Comparison of ENCODE assay signal across 8 cellular contexts in the genomic region with DNA sequence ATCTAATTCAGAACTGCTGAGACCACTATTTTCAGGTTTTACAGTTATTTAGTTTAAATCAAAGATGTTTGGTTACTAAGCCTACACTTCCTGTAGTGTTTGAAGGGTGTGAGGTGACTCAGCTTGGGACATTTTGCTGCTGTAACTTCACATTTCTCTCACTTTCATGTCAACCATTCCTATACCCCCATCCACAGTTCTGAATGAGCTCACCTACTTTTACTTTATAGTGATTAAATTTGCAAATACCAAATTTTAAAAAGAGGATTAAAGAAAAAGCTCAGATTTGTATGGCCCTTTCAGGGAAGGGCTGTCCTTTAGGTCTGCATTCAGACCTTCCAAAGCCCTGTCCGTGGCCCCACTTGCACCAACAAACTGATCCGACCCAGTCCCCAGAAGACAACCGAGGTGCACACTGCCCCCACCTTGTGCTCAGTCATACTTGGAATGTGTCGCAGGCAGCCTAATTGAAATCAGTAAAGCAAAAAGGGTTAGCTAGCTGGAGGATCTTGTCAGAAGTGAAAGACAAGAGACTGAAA.
A peak's percentile ranks its signal among the peaks of the same experiment; 100 is the strongest.
DNase-seq lines count a peak whose midpoint lies in the region; ATAC-seq and TF ChIP-seq lines count a peak whose summit lies in the region.

No MANE protein-coding gene starts in this region.

- H3K27me3 Mint-ChIP-seq in CD4-positive, CD25-positive, alpha-beta regulatory T cell, result peaks cover 4% of the 10 kb centered on the region
- peaks cover 18% of the 10 kb centered on the region for H3K27me3 Mint-ChIP-seq in activated T-helper 1 cell treated with anti-CD3 and anti-CD28 coated beads, Interleukin-12 subunit alpha, Interleukin-12 subunit beta, Interleukin-2, Interleukin-4 antibody, amounts not matched to agents 30 ng/mL and 10 ng/mL and 1 ng/mL, durations not matched to agents 14 hours and 24 hours and 36 hours (ENCODE audit: insufficient read depth)

- H3K27ac Mint-ChIP-seq in CD4-positive, CD25-positive, alpha-beta regulatory T cell, result peak overlapping the region; percentile 0 to 79 (median 45)
- peak overlapping the region; percentile 54 for H3K27ac Mint-ChIP-seq in activated T-helper 1 cell treated with anti-CD3 and anti-CD28 coated beads, Interleukin-12 subunit alpha, Interleukin-12 subunit beta, Interleukin-2, Interleukin-4 antibody, amounts not matched to agents 30 ng/mL and 10 ng/mL and 1 ng/mL, durations not matched to agents 14 hours and 24 hours and 36 hours

- no peaks in the 10 kb centered on the region for H3K36me3 ChIP-seq in CD4-positive, CD25-positive, alpha-beta regulatory T cell (ENCODE audit: control insufficient read depth, insufficient read depth, low read length)
- H3K36me3 ChIP-seq in vagina (no peaks in the 10 kb centered on the region), aorta (ENCODE audit: control insufficient read depth in 1 of 2, insufficient read depth in 2 of 2, low read length in 1 of 2) (no peaks in the 10 kb centered on the region)

- no peak for TF ChIP-seq POLR2A in vagina (IDR thresholded peaks at IDR 0.05)

- H3K4me1 ChIP-seq in CD4-positive, CD25-positive, alpha-beta regulatory T cell (ENCODE audit: control insufficient read depth, insufficient read depth, low read length, poor library complexity, severe bottlenecking), result peaks cover 12% of the 10 kb centered on the region
- H3K4me1 ChIP-seq in vagina (no peaks in the 10 kb centered on the region), aorta (ENCODE audit: control insufficient read depth in 1 of 2, insufficient read depth in 2 of 2, low read length in 2 of 2) (no peaks in the 10 kb centered on the region)

- H3K9me3 Mint-ChIP-seq in CD4-positive, CD25-positive, alpha-beta regulatory T cell, result no peaks in the 10 kb centered on the region
- H3K9me3 Mint-ChIP-seq in activated T-helper 1 cell treated with anti-CD3 and anti-CD28 coated beads, Interleukin-12 subunit alpha, Interleukin-12 subunit beta, Interleukin-2, Interleukin-4 antibody, amounts not matched to agents 30 ng/mL and 10 ng/mL and 1 ng/mL, durations not matched to agents 14 hours and 24 hours and 36 hours, result no peaks in the 10 kb centered on the region

- 62 to 70% methylated on average over 4 of the region's 4 CpGs for WGBS in aorta, 2 donors

- peaks cover 5 to 22% (median 13%) of the 10 kb centered on the region in 4 donors for H3K4me1 Mint-ChIP-seq in CD4-positive, CD25-positive, alpha-beta regulatory T cell
- H3K4me1 Mint-ChIP-seq in activated T-helper 1 cell treated with anti-CD3 and anti-CD28 coated beads, Interleukin-12 subunit alpha, Interleukin-12 subunit beta, Interleukin-2, Interleukin-4 antibody, amounts not matched to agents 30 ng/mL and 10 ng/mL and 1 ng/mL, durations not matched to agents 14 hours and 24 hours and 36 hours (ENCODE audit: low read depth), result peaks cover 17% of the 10 kb centered on the region

- H3K36me3 Mint-ChIP-seq in CD4-positive, CD25-positive, alpha-beta regulatory T cell, result no peaks in the 10 kb centered on the region
- H3K36me3 Mint-ChIP-seq in activated T-helper 1 cell treated with anti-CD3 and anti-CD28 coated beads, Interleukin-12 subunit alpha, Interleukin-12 subunit beta, Interleukin-2, Interleukin-4 antibody, amounts not matched to agents 30 ng/mL and 10 ng/mL and 1 ng/mL, durations not matched to agents 14 hours and 24 hours and 36 hours (ENCODE audit: low read depth), result no peaks in the 10 kb centered on the region

- ATAC-seq in CD4-positive, CD25-positive, alpha-beta regulatory T cell (ENCODE audit: low read depth in 2 of 2), result peak; percentile 84 to 90
- ATAC-seq in GM19372 (IDR thresholded peaks at IDR 0.05; ENCODE audit: low read depth, unreplicated experiment), result peak; percentile 92
- ATAC-seq in HG03280 (IDR thresholded peaks at IDR 0.05; ENCODE audit: unreplicated experiment), result peak; percentile 85
- no peak for ATAC-seq in aorta (ENCODE audit: low FRiP score)

- TF ChIP-seq CTCF in vagina (IDR thresholded peaks at IDR 0.05), result no peak

- DNase-seq in CD4-positive, CD25-positive, alpha-beta regulatory T cell, result peak in 2 of 3 donors; percentile 17 to 71
- DNase-seq in activated T-helper 1 cell treated with anti-CD3 and anti-CD28 coated beads, Interleukin-12 subunit alpha, Interleukin-12 subunit beta, Interleukin-2, Interleukin-4 antibody, amounts not matched to agents 30 ng/mL and 10 ng/mL and 1 ng/mL, durations not matched to agents 14 hours and 24 hours and 36 hours (ENCODE audit: low spot score), result no peak
- DNase-seq in renal cortical epithelial cell (ENCODE audit: low read depth) (peak; percentile 69), vagina (ENCODE audit: extremely low spot score in 2 of 2) (no peak), aorta (no peak), NCI-H2081 treated with DMSO at 0.1 percent for 48 hours (lab: John Stamatoyannopoulos, UW) (no peak)

- intact Hi-C loops in activated T-helper 1 cell treated with anti-CD3 and anti-CD28 coated beads, Interleukin-12 subunit alpha, Interleukin-12 subunit beta, Interleukin-2, Interleukin-4 antibody, amounts not matched to agents 30 ng/mL and 10 ng/mL and 1 ng/mL, durations not matched to agents 14 hours and 24 hours and 36 hours (cut with micrococcal nuclease), result loop anchor here (1.0 to 5.0 kb wide), 4 partner anchors 9 to 380 kb away; a partner anchor contains a TSS
- intact Hi-C loops in vagina (cut with DNase I), result no loop called here
- intact Hi-C loops in aorta (cut with DNase I), result no loop called here

- no peaks in the 10 kb centered on the region for H3K9me3 ChIP-seq in CD4-positive, CD25-positive, alpha-beta regulatory T cell (ENCODE audit: control insufficient read depth in 2 of 2, low read length in 2 of 2)
- H3K9me3 ChIP-seq in vagina (no peaks in the 10 kb centered on the region), aorta (ENCODE audit: control insufficient read depth, low read length) (no peaks in the 10 kb centered on the region)

- peak overlapping the region; percentile 4 to 56 (median 32) for H3K4me3 Mint-ChIP-seq in CD4-positive, CD25-positive, alpha-beta regulatory T cell
- H3K4me3 Mint-ChIP-seq in activated T-helper 1 cell treated with anti-CD3 and anti-CD28 coated beads, Interleukin-12 subunit alpha, Interleukin-12 subunit beta, Interleukin-2, Interleukin-4 antibody, amounts not matched to agents 30 ng/mL and 10 ng/mL and 1 ng/mL, durations not matched to agents 14 hours and 24 hours and 36 hours, result no peak overlapping the region

- no peak overlapping the region for H3K27ac ChIP-seq in CD4-positive, CD25-positive, alpha-beta regulatory T cell (ENCODE audit: insufficient read depth, low read length, poor library complexity, severe bottlenecking)
- H3K27ac ChIP-seq in vagina (no peak overlapping the region), aorta (ENCODE audit: low read depth in 1 of 2, low read length in 2 of 2) (no peak overlapping the region)

- H3K4me3 ChIP-seq in CD4-positive, CD25-positive, alpha-beta regulatory T cell (ENCODE audit: low read depth, low read length), result peak overlapping the region; percentile 33
- no peak overlapping the region for H3K4me3 ChIP-seq in vagina
- no peak overlapping the region for H3K4me3 ChIP-seq in aorta (ENCODE audit: low read length in 2 of 2)

- H3K27me3 ChIP-seq in CD4-positive, CD25-positive, alpha-beta regulatory T cell (ENCODE audit: control insufficient read depth, insufficient read depth, low read length), result no peaks in the 10 kb centered on the region
- H3K27me3 ChIP-seq in vagina (no peaks in the 10 kb centered on the region), aorta (ENCODE audit: control insufficient read depth in 1 of 2, insufficient read depth in 2 of 2, low read length in 1 of 2) (no peaks in the 10 kb centered on the region)

Comparison
In these comparisons a context has a peak if more than half of its experiments do, and no peak if none do; other contexts are left out.
1. DNase-seq: peak in CD4-positive, CD25-positive, alpha-beta regulatory T cell (2 of 3) and renal cortical epithelial cell (single experiment); none in activated T-helper 1 cell treated with anti-CD3 and anti-CD28 coated beads, Interleukin-12 subunit alpha, Interleukin-12 subunit beta, Interleukin-2, Interleukin-4 antibody, amounts not matched to agents 30 ng/mL and 10 ng/mL and 1 ng/mL, durations not matched to agents 14 hours and 24 hours and 36 hours (single experiment), vagina (0 of 2), aorta (0 of 2) and NCI-H2081 treated with DMSO at 0.1 percent for 48 hours (single experiment).